ENCODE assay signal across 21 cellular contexts in the genomic region with DNA sequence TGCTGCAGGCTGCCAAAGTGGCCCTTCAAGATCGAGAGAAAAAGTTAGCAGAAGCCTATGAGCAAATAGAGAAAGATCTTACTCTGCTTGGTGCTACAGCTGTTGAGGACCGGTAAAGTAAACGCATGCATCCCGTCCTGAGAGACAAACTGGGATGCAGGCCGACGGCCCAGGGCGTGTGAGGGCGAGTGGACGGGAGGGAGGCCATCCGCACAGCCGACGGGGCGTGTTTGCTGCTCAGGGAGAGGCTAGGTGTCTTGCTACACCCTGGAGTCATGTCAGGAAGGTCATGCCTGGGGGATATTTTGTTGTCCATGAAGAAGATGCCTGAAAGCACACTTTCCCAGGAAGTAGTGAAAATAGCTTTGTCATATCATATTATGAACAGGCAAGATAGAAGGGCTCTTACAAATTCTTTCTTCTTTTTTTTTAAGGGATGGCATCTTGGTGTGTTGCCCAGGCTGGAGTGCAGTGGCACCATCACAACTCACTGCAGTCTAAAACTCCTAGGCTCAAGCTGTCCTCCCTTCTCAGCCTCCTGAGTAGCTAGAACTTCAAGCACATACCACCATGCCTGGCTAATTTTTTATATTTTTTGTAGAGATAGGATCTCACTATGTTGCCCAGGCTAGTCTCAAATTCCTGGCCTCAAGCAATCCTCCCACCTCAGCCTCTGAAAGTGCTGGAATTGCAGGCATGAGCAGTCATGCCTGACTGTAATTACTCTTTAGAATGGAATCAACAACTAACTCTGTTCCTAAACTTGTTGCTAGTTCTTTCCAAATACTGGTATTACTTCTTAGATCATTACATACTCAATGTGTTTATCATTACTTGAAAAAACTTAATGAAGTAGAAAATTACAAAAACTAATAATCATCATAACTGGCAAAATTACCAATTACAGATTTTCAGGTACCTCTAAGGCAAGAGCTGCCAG.
"Had no signal": no experiment of that assay in that cellular context is flagged by ENCODE, and none has a peak within 500 bp of the region (broad histone marks: within the 10 kb centered on the region; RNA-seq: fewer than 3 reads in every experiment).

No MANE protein-coding gene starts in this region.

- H3K9me3 Mint-ChIP-seq: activated naive CD4-positive, alpha-beta T cell treated with anti-CD3 and anti-CD28 coated beads, Interleukin-2, amount 50 U/mL, for 24 hours had no signal

- H3K27me3 ChIP-seq: gastrocnemius medialis, neural progenitor cell, ovary, sigmoid colon, tibial artery, vagina had no signal

- H3K36me3 ChIP-seq: neural progenitor cell, ovary had no signal

- H3K4me2 ChIP-seq: neural progenitor cell had no signal

- H3K4me1 ChIP-seq: gastrocnemius medialis, sigmoid colon, tibial artery, vagina had no signal

- ATAC-seq: gastrocnemius medialis; left ventricle myocardium superior; naive thymus-derived CD4-positive, alpha-beta T cell; stimulated activated naive CD8-positive, alpha-beta T cell treated with anti-CD3 and anti-CD28 coated beads, Interleukin-15, Interleukin-2, amounts not matched to agents 100 U/mL and 50 U/mL, for 24 hours; T-helper 17 cell had no signal

- H3K4me3 Mint-ChIP-seq: activated naive CD4-positive, alpha-beta T cell treated with anti-CD3 and anti-CD28 coated beads, Interleukin-2, amount 50 U/mL, for 24 hours; naive thymus-derived CD4-positive, alpha-beta T cell; neural progenitor cell; T-helper 17 cell had no signal

- H3K4me1 Mint-ChIP-seq: activated naive CD4-positive, alpha-beta T cell treated with anti-CD3 and anti-CD28 coated beads, Interleukin-2, amount 50 U/mL, for 24 hours had no signal

- H2AFZ ChIP-seq: neural progenitor cell had no signal

- H3K4me3 ChIP-seq: gastrocnemius medialis, neural progenitor cell, ovary, sigmoid colon, tibial artery, vagina had no signal

- H3K9me3 ChIP-seq: gastrocnemius medialis, ovary, sigmoid colon, vagina had no signal

- H3K27ac ChIP-seq: gastrocnemius medialis, neural progenitor cell, ovary, sigmoid colon, tibial artery, vagina, VCaP had no signal

- H3K27me3 Mint-ChIP-seq: activated naive CD4-positive, alpha-beta T cell treated with anti-CD3 and anti-CD28 coated beads, Interleukin-2, amount 50 U/mL, for 24 hours; naive thymus-derived CD4-positive, alpha-beta T cell; T-helper 17 cell had no signal

- DNase-seq: activated CD4-positive, CD25-positive, alpha-beta regulatory T cell treated with anti-CD3 and anti-CD28 coated beads, Interleukin-2, amount 50 U/mL, for 72 hours; activated CD8-positive, alpha-beta memory T cell treated with anti-CD3 and anti-CD28 coated beads for 24 hours; activated CD8-positive, alpha-beta memory T cell treated with anti-CD3 and anti-CD28 coated beads, Interleukin-2, amount 50 U/mL, for 48 hours; activated gamma-delta T cell; activated T-cell treated with anti-CD3 and anti-CD28 coated beads, Interleukin-2, amount 50 U/mL, for 48 hours; amniotic stem cell; gastrocnemius medialis; kidney; left ventricle myocardium superior; mesenchymal stem cell; naive thymus-derived CD4-positive, alpha-beta T cell; ovary; sigmoid colon; stimulated activated naive CD8-positive, alpha-beta T cell treated with anti-CD3 and anti-CD28 coated beads, Interleukin-15, Interleukin-2, amounts not matched to agents 100 U/mL and 50 U/mL, for 24 hours; substantia nigra; T-helper 17 cell; tibial artery had no signal
